Comparison of ENCODE assay signal across 8 cellular contexts in genomic region chr6:21587182-21587924, GRCh38. TPM values are rescaled to one million over a fixed set of nuclear protein-coding genes. Genes with fewer than 3 reads are reported as not detected.
DNase-seq lines count a peak whose midpoint lies in the region; ATAC-seq and TF ChIP-seq lines count a peak whose summit lies in the region.

No MANE protein-coding gene starts in this region.

- H3K4me1 ChIP-seq in esophagus muscularis mucosa (peaks cover 4 to 24% (median 16%) of the 10 kb centered on the region in 4 donors), muscle layer of duodenum (ENCODE audit: control insufficient read depth in 1 of 2, insufficient read depth in 2 of 2, low read length in 2 of 2) (peaks cover 0 to 12% of the 10 kb centered on the region in 2 donors), upper lobe of left lung (peaks cover 0 to 28% (median 8%) of the 10 kb centered on the region in 4 donors)

- H3K27ac Mint-ChIP-seq in CD14-positive monocyte: peak overlapping the region in 6 of 7 donors; percentile 72 to 89 (median 84)
- no peak overlapping the region for H3K27ac Mint-ChIP-seq in activated CD4-positive, alpha-beta memory T cell treated with anti-CD3 and anti-CD28 coated beads for 36 hours

- TF ChIP-seq POLR2A in esophagus muscularis mucosa (IDR thresholded peaks at IDR 0.05; ENCODE audit: low read depth): no peak
- TF ChIP-seq POLR2A in upper lobe of left lung (IDR thresholded peaks at IDR 0.05): peak in 1 of 4 donors; percentile 24

- intact Hi-C loops in CD14-positive monocyte (cut with micrococcal nuclease) (loop anchor here in 1 of 2 donors (5.0 kb wide), 1 partner anchor 1020 kb away; no protein-coding TSS in a partner anchor), esophagus muscularis mucosa (cut with DNase I) (no loop called here)
- intact Hi-C loops in activated CD4-positive, alpha-beta memory T cell treated with anti-CD3 and anti-CD28 coated beads for 36 hours (cut with micrococcal nuclease): loop anchor here (5.0 to 10.0 kb wide), 3 partner anchors 213 to 1005 kb away; no protein-coding TSS in a partner anchor

- TF ChIP-seq CTCF in CD14-positive monocyte (IDR thresholded peaks at IDR 0.05) (peak; percentile 23), esophagus muscularis mucosa (IDR thresholded peaks at IDR 0.05) (peak in 2 of 3 experiments; percentile 19 to 31), upper lobe of left lung (IDR thresholded peaks at IDR 0.05) (peak in 4 of 6 experiments; percentile 15 to 62 (median 47))

- DNase-seq in CD14-positive monocyte (ENCODE audit: low spot score) (peak; percentile 54), NCI-H2196 treated with DMSO at 0.1 percent for 48 hours (lab: John Stamatoyannopoulos, UW; ENCODE audit: unreplicated experiment) (peak; percentile 85), esophagus muscularis mucosa (ENCODE audit: extremely low spot score) (no peak), upper lobe of left lung (peak; percentile 51 to 90)
- peak; percentile 27 for DNase-seq in activated CD4-positive, alpha-beta memory T cell treated with anti-CD3 and anti-CD28 coated beads for 36 hours

- H3K9me3 ChIP-seq in esophagus muscularis mucosa (peaks cover 0 to 6% (median 2%) of the 10 kb centered on the region in 4 donors), muscle layer of duodenum (ENCODE audit: control insufficient read depth in 1 of 2, low read length in 2 of 2) (peaks cover 0 to 4% of the 10 kb centered on the region in 2 donors), upper lobe of left lung (peaks cover 0 to 4% (median 0%) of the 10 kb centered on the region in 4 donors)

- TF ChIP-seq EP300 in esophagus muscularis mucosa (IDR thresholded peaks at IDR 0.05) (no peak), upper lobe of left lung (IDR thresholded peaks at IDR 0.05) (no peak)

- peaks cover 0 to 1% of the 10 kb centered on the region in 2 donors for H3K36me3 Mint-ChIP-seq in CD14-positive monocyte
- no peaks in the 10 kb centered on the region for H3K36me3 Mint-ChIP-seq in activated CD4-positive, alpha-beta memory T cell treated with anti-CD3 and anti-CD28 coated beads for 36 hours

- peak overlapping the region; percentile 62 to 66 (median 66) for H3K4me3 ChIP-seq in esophagus muscularis mucosa
- H3K4me3 ChIP-seq in muscle layer of duodenum (ENCODE audit: low read depth in 1 of 2, low read length in 2 of 2): peak overlapping the region; percentile 90 to 99
- peak overlapping the region; percentile 35 to 75 (median 74) for H3K4me3 ChIP-seq in upper lobe of left lung

- ATAC-seq in GM18868 (IDR thresholded peaks at IDR 0.05; ENCODE audit: unreplicated experiment) (peak; percentile 33), HG03045 (IDR thresholded peaks at IDR 0.05; ENCODE audit: unreplicated experiment) (peak; percentile 32), upper lobe of left lung (ENCODE audit: low FRiP score in 2 of 2) (peak; percentile 66 to 68)

- H3K27me3 Mint-ChIP-seq in CD14-positive monocyte (ENCODE audit: low read depth in 3 of 3): peaks cover 4 to 9% (median 7%) of the 10 kb centered on the region in 3 donors
- peaks cover 42% of the 10 kb centered on the region for H3K27me3 Mint-ChIP-seq in activated CD4-positive, alpha-beta memory T cell treated with anti-CD3 and anti-CD28 coated beads for 36 hours

- CTCF ChIA-PET in activated CD4-positive, alpha-beta memory T cell treated with anti-CD3 and anti-CD28 coated beads for 36 hours (lab: Charles Lee): interaction anchor here (1.6 to 8.8 kb wide), 5 partner anchors 10 to 1032 kb away, joined by 6 to 107 read pairs (median 8); no protein-coding TSS in a partner anchor

- H3K36me3 ChIP-seq in esophagus muscularis mucosa (no peaks in the 10 kb centered on the region), muscle layer of duodenum (ENCODE audit: control insufficient read depth in 1 of 2, insufficient read depth in 2 of 2, low read length in 2 of 2) (no peaks in the 10 kb centered on the region), upper lobe of left lung (no peaks in the 10 kb centered on the region)

- WGBS in esophagus muscularis mucosa: 2% methylated on average over 41 of the region's 52 CpGs
- 0 to 1% methylated on average over 24 to 51 of the region's 52 CpGs for WGBS in upper lobe of left lung, 2 donors

- H3K4me3 Mint-ChIP-seq in CD14-positive monocyte: peak overlapping the region; percentile 100
- peak overlapping the region; percentile 82 for H3K4me3 Mint-ChIP-seq in activated CD4-positive, alpha-beta memory T cell treated with anti-CD3 and anti-CD28 coated beads for 36 hours

- H3K27me3 ChIP-seq in esophagus muscularis mucosa (no peaks in the 10 kb centered on the region), muscle layer of duodenum (ENCODE audit: low read depth, low read length) (no peaks in the 10 kb centered on the region), upper lobe of left lung (no peaks in the 10 kb centered on the region)

- peaks cover 18% of the 10 kb centered on the region for H3K4me1 Mint-ChIP-seq in CD14-positive monocyte
- H3K4me1 Mint-ChIP-seq in activated CD4-positive, alpha-beta memory T cell treated with anti-CD3 and anti-CD28 coated beads for 36 hours (ENCODE audit: low read depth): peaks cover 12% of the 10 kb centered on the region

- peak overlapping the region; percentile 71 to 84 (median 80) for H3K27ac ChIP-seq in esophagus muscularis mucosa (replicated peaks in 1 of 4)
- H3K27ac ChIP-seq in muscle layer of duodenum (ENCODE audit: low read length): peak overlapping the region; percentile 93
- peak overlapping the region; percentile 80 to 89 (median 84) for H3K27ac ChIP-seq in upper lobe of left lung

- H3K9me3 Mint-ChIP-seq in CD14-positive monocyte: peaks cover 0 to 9% (median 5%) of the 10 kb centered on the region in 7 donors
- peaks cover 3% of the 10 kb centered on the region for H3K9me3 Mint-ChIP-seq in activated CD4-positive, alpha-beta memory T cell treated with anti-CD3 and anti-CD28 coated beads for 36 hours

- POLR2A ChIA-PET in activated CD4-positive, alpha-beta memory T cell treated with anti-CD3 and anti-CD28 coated beads for 36 hours (lab: Charles Lee): interaction anchor here (1.4 to 1.6 kb wide), 2 partner anchors 49 to 185 kb away, joined by 4 read pairs; no protein-coding TSS in a partner anchor

RNA-seq across cellular contexts. Expression of gene SOX4, which starts 6.2 kb away (rescaled TPM):
- polyA plus RNA-seq in CD14-positive monocyte: 1 to 10 TPM; 2.2 to 2.5 TPM
- total RNA-seq in activated CD4-positive, alpha-beta memory T cell treated with anti-CD3 and anti-CD28 coated beads for 36 hours: under 1 TPM; 0.05 to 0.12 TPM
- total RNA-seq in esophagus muscularis mucosa (1 to 10 TPM; 4.1 to 6.5 (median 4.8) TPM), upper lobe of left lung (10 to 100 TPM; 16.4 to 23.4 (median 20.7) TPM)

Comparison
In these comparisons a context has a peak if more than half of its experiments do, and no peak if none do; other contexts are left out.
1. RNA of gene SOX4, which starts 6.2 kb away (total RNA-seq): 16.4 to 23.4 TPM in upper lobe of left lung and 4.1 to 6.5 TPM in esophagus muscularis mucosa; 0.05 to 0.12 TPM in activated CD4-positive, alpha-beta memory T cell treated with anti-CD3 and anti-CD28 coated beads for 36 hours; every median in the first group is over 4 times any median in the second.
2. Peak in every context shown above with its lines, with median percentiles within 50 percentile points of each other: CTCF ChIP-seq, ATAC-seq, H3K27ac ChIP-seq and H3K4me3 ChIP-seq.